Comparison of ENCODE assay signal across 8 cellular contexts in genomic region chr17:50200447-50201225, GRCh38. TPM values are rescaled to one million over a fixed set of nuclear protein-coding genes. Genes with fewer than 3 reads are reported as not detected.
DNase-seq lines count a peak whose midpoint lies in the region; ATAC-seq and TF ChIP-seq lines count a peak whose summit lies in the region.

No MANE protein-coding gene starts in this region.

- ATAC-seq in GM21737 (IDR thresholded peaks at IDR 0.05; ENCODE audit: unreplicated experiment) (peak; percentile 61), left cardiac atrium (peak; percentile 79 to 82), upper lobe of right lung (peak; percentile 84)

- intact Hi-C loops in left cardiac atrium (cut with DNase I) (loop anchor here (1.0 to 5.0 kb wide), 4 partner anchors 72 to 97 kb away; partner anchors contain the start of gene TMEM92 (in 1 of the 2)), posterior vena cava (cut with DNase I) (loop anchor here in 1 of 2 donors (2.0 kb wide), 1 partner anchor 72 kb away; no protein-coding TSS in a partner anchor), upper lobe of right lung (cut with DNase I) (loop anchor here (5.0 kb wide), 2 partner anchors 72 to 97 kb away; partner anchors contain the start of gene TMEM92)

- H3K9me3 ChIP-seq in adipocyte (ENCODE audit: control insufficient read depth, low read length), result no peaks in the 10 kb centered on the region
- no peaks in the 10 kb centered on the region for H3K9me3 ChIP-seq in upper lobe of right lung

- no peaks in the 10 kb centered on the region for H3K27me3 ChIP-seq in adipocyte (replicated peaks; ENCODE audit: control insufficient read depth, insufficient read depth, low read length)
- H3K27me3 ChIP-seq in upper lobe of right lung, result peaks cover 13% of the 10 kb centered on the region

- H3K4me3 ChIP-seq in adipocyte (ENCODE audit: low read length) (peak overlapping the region; percentile 92), upper lobe of right lung (peak overlapping the region; percentile 60)

- H3K36me3 ChIP-seq in adipocyte (ENCODE audit: control insufficient read depth, insufficient read depth, low read length, severe bottlenecking), result peaks cover 33% of the 10 kb centered on the region
- peaks cover 24% of the 10 kb centered on the region for H3K36me3 ChIP-seq in upper lobe of right lung

- peak overlapping the region; percentile 84 for H3K27ac ChIP-seq in upper lobe of right lung

- H3K9ac ChIP-seq in adipocyte (ENCODE audit: low read length), result peak overlapping the region; percentile 100

- peak; percentile 100 for TF ChIP-seq CTCF in upper lobe of right lung (IDR thresholded peaks at IDR 0.05)

- in situ Hi-C loops in Caki2 (cut with HindIII; ENCODE audit: low pct_unique_long_range_greater_than_20kb, low sequenced_read_pairs), result loop anchor here (10.0 kb wide), 1 partner anchor 64 kb away; no protein-coding TSS in a partner anchor

- H3K4me1 ChIP-seq in adipocyte (ENCODE audit: control insufficient read depth, insufficient read depth, low read length) (peaks cover 63% of the 10 kb centered on the region), upper lobe of right lung (peaks cover 18% of the 10 kb centered on the region)

- DNase-seq in Caki2 (ENCODE audit: low read depth) (peak; percentile 91), NAMALWA (ENCODE audit: low spot score) (peak; percentile 87), T follicular helper cell (ENCODE audit: low read depth) (peak; percentile 67), adipocyte (ENCODE audit: low read depth) (peak; percentile 90), left cardiac atrium (peak; percentile 90), posterior vena cava (ENCODE audit: low spot score) (peak; percentile 98), upper lobe of right lung (peak; percentile 94)

RNA-seq across cellular contexts. Expression of gene COL1A1, which starts 0.8 kb away (rescaled TPM):
- total RNA-seq in Caki2 (2014; rRNA removed; shearing (Covaris generic); ENCODE audit: low replicate concordance), result 4.6 and 25.0 TPM in 2 replicates
- total RNA-seq in left cardiac atrium, result 100 to 1,000 TPM; 106 to 151 TPM
- total RNA-seq in posterior vena cava, result 1,000 to 10,000 TPM in 1 of 2 donors, 100 to 1,000 TPM in 1; 456 to 1,821 TPM
- 154 TPM for total RNA-seq in upper lobe of right lung

RNA-seq across cellular contexts. Expression of gene SGCA, which starts 34.8 kb away (rescaled TPM):
- not detected in 2 replicates for total RNA-seq in Caki2 (2014; rRNA removed; shearing (Covaris generic); ENCODE audit: low replicate concordance)
- total RNA-seq in left cardiac atrium (100 to 1,000 TPM in 1 of 2 donors, 10 to 100 TPM in 1; 96.3 to 131 TPM), posterior vena cava (10 to 100 TPM; 87.9 to 99.0 TPM), upper lobe of right lung (27.8 TPM)

RNA-seq across cellular contexts. Expression of gene PPP1R9B, which starts 50.2 kb away (rescaled TPM):
- 31.5 and 34.7 TPM in 2 replicates for total RNA-seq in Caki2 (2014; rRNA removed; shearing (Covaris generic); ENCODE audit: low replicate concordance)
- 10 to 100 TPM; 35.8 to 43.4 TPM for total RNA-seq in left cardiac atrium
- total RNA-seq in posterior vena cava, result 10 to 100 TPM; 51.4 to 53.7 TPM
- 103 TPM for total RNA-seq in upper lobe of right lung

Comparison
In these comparisons a context has a peak if more than half of its experiments do, and no peak if none do; other contexts are left out.
1. Peak in every context shown above with its lines: DNase-seq, ATAC-seq, H3K4me3 ChIP-seq and H3K27ac ChIP-seq.
2. RNA of gene SGCA, which starts 34.8 kb away (total RNA-seq): 96.3 to 131 TPM in left cardiac atrium, 87.9 to 99.0 TPM in posterior vena cava and 27.8 TPM in upper lobe of right lung (single experiment); not detected in Caki2; every median in the first group is over 10 times any median in the second.